Comparison of ENCODE assay signal across 8 cellular contexts in the genomic region with DNA sequence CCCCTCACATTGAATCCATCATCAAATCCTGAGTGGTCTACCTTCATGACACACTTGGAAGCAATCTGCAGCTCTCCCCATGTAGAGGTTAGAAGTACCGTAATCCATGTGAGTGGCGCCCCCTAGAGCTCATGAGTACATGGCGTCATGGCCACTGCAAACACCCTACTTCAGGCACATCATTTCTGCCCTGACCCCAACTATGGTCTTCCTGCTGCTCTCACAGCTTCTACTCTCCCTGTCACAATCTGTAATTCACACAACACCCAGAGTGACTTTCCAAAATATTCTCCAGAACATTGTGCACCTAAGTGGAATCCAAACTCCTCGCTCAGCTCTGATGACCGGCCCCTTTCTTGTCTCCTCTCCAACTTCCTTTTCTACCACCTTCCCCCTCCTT.
A peak's percentile ranks its signal among the peaks of the same experiment; 100 is the strongest.
DNase-seq lines count a peak whose midpoint lies in the region; ATAC-seq and TF ChIP-seq lines count a peak whose summit lies in the region.

No MANE protein-coding gene starts in this region.

- 47 to 61% (median 59%) methylated on average over 5 of the region's 5 CpGs for WGBS in adrenal gland, 4 donors

- no peaks in the 10 kb centered on the region for H3K27me3 ChIP-seq in adrenal gland

- peaks cover 5% of the 10 kb centered on the region in 2 donors for H3K4me1 ChIP-seq in adrenal gland (replicated peaks in 1 of 2)

- intact Hi-C loops in adrenal gland (cut with DNase I): no loop called here

- no peaks in the 10 kb centered on the region for H3K36me3 ChIP-seq in adrenal gland (replicated peaks in 1 of 2)

- no peak for TF ChIP-seq POLR2A in adrenal gland (IDR thresholded peaks at IDR 0.05)

- TF ChIP-seq EP300 in Ishikawa (IDR thresholded peaks at IDR 0.05; ENCODE audit: borderline replicate concordance): no peak

- peak; percentile 62 for ATAC-seq in GM19468 (IDR thresholded peaks at IDR 0.05; ENCODE audit: extremely low read depth, unreplicated experiment)

- peak; percentile 30 to 66 (median 59) for TF ChIP-seq CTCF in adrenal gland (IDR thresholded peaks at IDR 0.05)

- TF ChIP-seq RAD21 in Ishikawa (IDR thresholded peaks at IDR 0.05; ENCODE audit: low read depth): peak; percentile 89

- H3K4me3 ChIP-seq in adrenal gland: no peak overlapping the region

- DNase-seq in DMS 273 (lab: John Stamatoyannopoulos, UW; ENCODE audit: unreplicated experiment) (peak; percentile 83), T follicular helper cell (ENCODE audit: low read depth) (peak; percentile 48), adrenal gland (peak; percentile 58 to 87 (median 70)), hypothalamus (lab: John Stamatoyannopoulos, UW) (peak in 35 of 51 donors; percentile 8 to 81 (median 55)), NCI-H128 (lab: John Stamatoyannopoulos, UW; ENCODE audit: unreplicated experiment) (no peak)
- peak; percentile 39 to 52 for DNase-seq in stimulated activated CD4-positive, alpha-beta T cell treated with anti-CD3 and anti-CD28 coated beads, Interleukin-15, amount 100 ng/mL, for 1 hour (ENCODE audit: low read depth in 1 of 2, low spot score in 1 of 2)

- H3K9me3 ChIP-seq in adrenal gland (replicated peaks in 1 of 3): no peaks in the 10 kb centered on the region

- H3K27ac ChIP-seq in adrenal gland: no peak overlapping the region

TF ChIP-seq in Ishikawa, 13 proteins besides CTCF, POLR2A, EP300 and RAD21:
- no peak for TF ChIP-seq EGR1 (IDR thresholded peaks at IDR 0.05)
- TF ChIP-seq, protein P1, sequence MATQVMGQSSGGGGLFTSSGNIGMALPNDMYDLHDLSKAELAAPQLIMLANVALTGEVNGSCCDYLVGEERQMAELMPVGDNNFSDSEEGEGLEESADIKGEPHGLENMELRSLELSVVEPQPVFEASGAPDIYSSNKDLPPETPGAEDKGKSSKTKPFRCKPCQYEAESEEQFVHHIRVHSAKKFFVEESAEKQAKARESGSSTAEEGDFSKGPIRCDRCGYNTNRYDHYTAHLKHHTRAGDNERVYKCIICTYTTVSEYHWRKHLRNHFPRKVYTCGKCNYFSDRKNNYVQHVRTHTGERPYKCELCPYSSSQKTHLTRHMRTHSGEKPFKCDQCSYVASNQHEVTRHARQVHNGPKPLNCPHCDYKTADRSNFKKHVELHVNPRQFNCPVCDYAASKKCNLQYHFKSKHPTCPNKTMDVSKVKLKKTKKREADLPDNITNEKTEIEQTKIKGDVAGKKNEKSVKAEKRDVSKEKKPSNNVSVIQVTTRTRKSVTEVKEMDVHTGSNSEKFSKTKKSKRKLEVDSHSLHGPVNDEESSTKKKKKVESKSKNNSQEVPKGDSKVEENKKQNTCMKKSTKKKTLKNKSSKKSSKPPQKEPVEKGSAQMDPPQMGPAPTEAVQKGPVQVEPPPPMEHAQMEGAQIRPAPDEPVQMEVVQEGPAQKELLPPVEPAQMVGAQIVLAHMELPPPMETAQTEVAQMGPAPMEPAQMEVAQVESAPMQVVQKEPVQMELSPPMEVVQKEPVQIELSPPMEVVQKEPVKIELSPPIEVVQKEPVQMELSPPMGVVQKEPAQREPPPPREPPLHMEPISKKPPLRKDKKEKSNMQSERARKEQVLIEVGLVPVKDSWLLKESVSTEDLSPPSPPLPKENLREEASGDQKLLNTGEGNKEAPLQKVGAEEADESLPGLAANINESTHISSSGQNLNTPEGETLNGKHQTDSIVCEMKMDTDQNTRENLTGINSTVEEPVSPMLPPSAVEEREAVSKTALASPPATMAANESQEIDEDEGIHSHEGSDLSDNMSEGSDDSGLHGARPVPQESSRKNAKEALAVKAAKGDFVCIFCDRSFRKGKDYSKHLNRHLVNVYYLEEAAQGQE (IDR thresholded peaks at IDR 0.05; ENCODE audit: low read depth): no peak
- peak; percentile 66; the same call in 1 of the 2 replicates for TF ChIP-seq YY1 (IDR thresholded peaks at IDR 0.05; ENCODE audit: low read depth)
